In genomic region chr20:22584922-22585785, GRCh38 we compare ENCODE assay signal across 1 cellular context.
TF ChIP-seq lines count a peak whose summit lies in the region.

No MANE protein-coding gene starts in this region.

TF ChIP-seq in HepG2, 621 proteins besides CTCF, POLR2A, EP300 and RAD21 (continued from another document and continues in another):
- TF ChIP-seq, protein P1, sequence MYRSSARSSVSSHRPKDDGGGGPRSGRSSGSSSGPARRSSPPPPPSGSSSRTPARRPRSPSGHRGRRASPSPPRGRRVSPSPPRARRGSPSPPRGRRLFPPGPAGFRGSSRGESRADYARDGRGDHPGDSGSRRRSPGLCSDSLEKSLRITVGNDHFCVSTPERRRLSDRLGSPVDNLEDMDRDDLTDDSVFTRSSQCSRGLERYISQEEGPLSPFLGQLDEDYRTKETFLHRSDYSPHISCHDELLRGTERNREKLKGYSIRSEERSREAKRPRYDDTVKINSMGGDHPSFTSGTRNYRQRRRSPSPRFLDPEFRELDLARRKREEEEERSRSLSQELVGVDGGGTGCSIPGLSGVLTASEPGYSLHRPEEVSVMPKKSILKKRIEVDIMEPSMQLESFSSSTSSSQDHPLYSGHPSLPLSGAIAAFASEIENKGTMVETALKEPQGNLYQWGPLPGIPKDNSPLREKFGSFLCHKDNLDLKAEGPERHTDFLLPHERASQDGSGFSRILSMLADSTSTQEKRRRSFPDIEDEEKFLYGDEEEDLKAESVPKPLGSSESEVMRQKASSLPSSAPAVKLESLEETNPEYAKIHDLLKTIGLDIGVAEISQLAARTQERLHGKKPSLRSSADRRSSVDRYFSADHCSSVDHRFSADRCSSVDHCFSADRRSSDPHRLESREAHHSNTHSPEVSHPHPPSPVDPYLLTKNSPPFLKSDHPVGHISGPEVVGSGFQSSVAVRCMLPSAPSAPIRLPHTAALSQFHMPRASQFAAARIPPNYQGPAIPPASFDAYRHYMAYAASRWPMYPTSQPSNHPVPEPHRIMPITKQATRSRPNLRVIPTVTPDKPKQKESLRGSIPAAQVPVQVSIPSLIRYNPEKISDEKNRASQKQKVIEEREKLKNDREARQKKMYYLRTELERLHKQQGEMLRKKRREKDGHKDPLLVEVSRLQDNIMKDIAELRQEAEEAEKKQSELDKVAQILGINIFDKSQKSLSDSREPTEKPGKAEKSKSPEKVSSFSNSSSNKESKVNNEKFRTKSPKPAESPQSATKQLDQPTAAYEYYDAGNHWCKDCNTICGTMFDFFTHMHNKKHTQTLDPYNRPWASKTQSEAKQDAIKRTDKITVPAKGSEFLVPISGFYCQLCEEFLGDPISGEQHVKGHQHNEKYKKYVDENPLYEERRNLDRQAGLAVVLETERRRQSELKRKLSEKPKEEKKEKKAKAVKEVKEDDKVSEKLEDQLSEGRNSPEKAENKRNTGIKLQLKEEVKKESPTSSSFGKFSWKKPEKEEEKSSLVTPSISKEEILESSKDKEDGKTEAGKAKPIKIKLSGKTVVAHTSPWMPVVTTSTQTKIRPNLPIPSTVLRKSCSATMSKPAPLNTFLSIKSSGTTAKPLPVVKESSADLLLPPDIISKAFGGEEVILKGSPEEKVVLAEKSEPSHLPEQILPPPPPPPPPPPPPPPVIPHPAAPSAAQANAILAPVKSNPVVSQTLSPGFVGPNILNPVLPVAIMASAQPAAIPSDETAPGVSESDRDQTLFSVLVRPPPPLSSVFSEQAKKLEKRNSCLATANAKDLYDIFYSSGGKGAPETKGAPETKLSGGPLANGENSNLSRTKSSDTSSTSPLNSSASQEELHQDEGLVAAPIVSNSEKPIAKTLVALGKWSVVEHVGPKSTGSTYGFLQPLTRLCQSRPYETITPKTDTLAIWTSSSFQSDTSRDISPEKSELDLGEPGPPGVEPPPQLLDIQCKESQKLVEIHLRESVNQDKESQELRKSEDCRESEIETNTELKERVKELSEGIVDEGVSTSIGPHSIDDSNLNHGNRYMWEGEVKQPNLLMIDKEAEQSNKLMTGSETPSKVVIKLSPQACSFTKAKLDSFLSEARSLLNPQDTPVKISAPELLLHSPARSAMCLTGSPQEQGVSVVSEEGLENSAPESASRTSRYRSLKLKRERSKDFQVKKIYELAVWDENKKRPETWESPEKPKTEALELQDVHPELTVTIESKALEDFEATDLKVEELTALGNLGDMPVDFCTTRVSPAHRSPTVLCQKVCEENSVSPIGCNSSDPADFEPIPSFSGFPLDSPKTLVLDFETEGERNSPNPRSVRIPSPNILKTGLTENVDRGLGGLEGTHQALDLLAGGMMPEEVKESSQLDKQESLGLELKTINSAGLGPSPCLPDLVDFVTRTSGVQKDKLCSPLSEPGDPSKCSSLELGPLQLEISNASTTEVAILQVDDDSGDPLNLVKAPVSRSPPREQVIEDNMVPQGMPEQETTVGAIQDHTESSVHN (CRISPR knock-in tag; IDR thresholded peaks at IDR 0.05) = no peak; the same call in 1 of the 2 replicates
- TF ChIP-seq ZBTB4 (CRISPR knock-in tag; IDR thresholded peaks at IDR 0.05; ENCODE audit: borderline replicate concordance) (peak; percentile 39; the same call in 1 of the 2 replicates), FOXA3 (CRISPR knock-in tag; IDR thresholded peaks at IDR 0.05) (peak; percentile 99), XRCC5 (optimal IDR thresholded peaks at IDR 0.05; ENCODE audit: low read length) (peak; percentile 78), LBX2 (CRISPR knock-in tag; IDR thresholded peaks at IDR 0.05; ENCODE audit: borderline replicate concordance) (no peak), KDM5A (IDR thresholded peaks at IDR 0.05; ENCODE audit: borderline replicate concordance, low read length) (no peak; the same call in 1 of the 2 replicates), ARID5B (CRISPR knock-in tag; IDR thresholded peaks at IDR 0.05) (peak; percentile 97), NFYC (CRISPR knock-in tag; IDR thresholded peaks at IDR 0.05) (no peak; the same call in 1 of the 2 replicates), IKZF4 (CRISPR knock-in tag; IDR thresholded peaks at IDR 0.05; ENCODE audit: borderline replicate concordance, low read depth, not compliant biosample characterization) (no peak), ZNF564 (CRISPR knock-in tag; IDR thresholded peaks at IDR 0.05) (peak; percentile 64), HOXA5 (CRISPR knock-in tag; IDR thresholded peaks at IDR 0.05) (peak; percentile 78), EZH2 (conservative IDR thresholded peaks at IDR 0.05; ENCODE audit: low read depth, low read length) (no peak), RAD51 (IDR thresholded peaks at IDR 0.05; ENCODE audit: borderline replicate concordance) (no peak), CENPX (CRISPR knock-in tag; IDR thresholded peaks at IDR 0.05) (no peak), ZNF607 (CRISPR knock-in tag; IDR thresholded peaks at IDR 0.05; ENCODE audit: borderline replicate concordance) (peak; percentile 72; the same call in 1 of the 2 replicates), ZNF337 (CRISPR knock-in tag; IDR thresholded peaks at IDR 0.05; ENCODE audit: borderline replicate concordance, low read depth) (no peak), PRPF4 (IDR thresholded peaks at IDR 0.05; ENCODE audit: low read depth, low read length, poor library complexity, severe bottlenecking) (no peak), RBFOX2 (IDR thresholded peaks at IDR 0.05; ENCODE audit: low read depth, low read length) (peak; percentile 98), XBP1 (CRISPR knock-in tag; IDR thresholded peaks at IDR 0.05) (no peak; the same call in 1 of the 2 replicates), GLMP (CRISPR knock-in tag; IDR thresholded peaks at IDR 0.05; ENCODE audit: borderline replicate concordance) (no peak), ZNF264 (CRISPR knock-in tag; IDR thresholded peaks at IDR 0.05) (peak; percentile 64), ZNF614 (CRISPR knock-in tag; IDR thresholded peaks at IDR 0.05; ENCODE audit: borderline replicate concordance) (peak; percentile 65; the same call in 1 of the 2 replicates)
- TF ChIP-seq, protein P2, sequence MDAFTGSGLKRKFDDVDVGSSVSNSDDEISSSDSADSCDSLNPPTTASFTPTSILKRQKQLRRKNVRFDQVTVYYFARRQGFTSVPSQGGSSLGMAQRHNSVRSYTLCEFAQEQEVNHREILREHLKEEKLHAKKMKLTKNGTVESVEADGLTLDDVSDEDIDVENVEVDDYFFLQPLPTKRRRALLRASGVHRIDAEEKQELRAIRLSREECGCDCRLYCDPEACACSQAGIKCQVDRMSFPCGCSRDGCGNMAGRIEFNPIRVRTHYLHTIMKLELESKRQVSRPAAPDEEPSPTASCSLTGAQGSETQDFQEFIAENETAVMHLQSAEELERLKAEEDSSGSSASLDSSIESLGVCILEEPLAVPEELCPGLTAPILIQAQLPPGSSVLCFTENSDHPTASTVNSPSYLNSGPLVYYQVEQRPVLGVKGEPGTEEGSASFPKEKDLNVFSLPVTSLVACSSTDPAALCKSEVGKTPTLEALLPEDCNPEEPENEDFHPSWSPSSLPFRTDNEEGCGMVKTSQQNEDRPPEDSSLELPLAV (CRISPR knock-in tag; conservative IDR thresholded peaks at IDR 0.05; ENCODE audit: low read depth) = no peak; the same call in 1 of the 2 replicates
- TF ChIP-seq, protein P3, sequence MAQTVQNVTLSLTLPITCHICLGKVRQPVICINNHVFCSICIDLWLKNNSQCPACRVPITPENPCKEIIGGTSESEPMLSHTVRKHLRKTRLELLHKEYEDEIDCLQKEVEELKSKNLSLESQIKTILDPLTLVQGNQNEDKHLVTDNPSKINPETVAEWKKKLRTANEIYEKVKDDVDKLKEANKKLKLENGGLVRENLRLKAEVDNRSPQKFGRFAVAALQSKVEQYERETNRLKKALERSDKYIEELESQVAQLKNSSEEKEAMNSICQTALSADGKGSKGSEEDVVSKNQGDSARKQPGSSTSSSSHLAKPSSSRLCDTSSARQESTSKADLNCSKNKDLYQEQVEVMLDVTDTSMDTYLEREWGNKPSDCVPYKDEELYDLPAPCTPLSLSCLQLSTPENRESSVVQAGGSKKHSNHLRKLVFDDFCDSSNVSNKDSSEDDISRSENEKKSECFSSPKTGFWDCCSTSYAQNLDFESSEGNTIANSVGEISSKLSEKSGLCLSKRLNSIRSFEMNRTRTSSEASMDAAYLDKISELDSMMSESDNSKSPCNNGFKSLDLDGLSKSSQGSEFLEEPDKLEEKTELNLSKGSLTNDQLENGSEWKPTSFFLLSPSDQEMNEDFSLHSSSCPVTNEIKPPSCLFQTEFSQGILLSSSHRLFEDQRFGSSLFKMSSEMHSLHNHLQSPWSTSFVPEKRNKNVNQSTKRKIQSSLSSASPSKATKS (CRISPR knock-in tag; IDR thresholded peaks at IDR 0.05) = no peak; the same call in 1 of the 2 replicates
- TF ChIP-seq, protein P4, sequence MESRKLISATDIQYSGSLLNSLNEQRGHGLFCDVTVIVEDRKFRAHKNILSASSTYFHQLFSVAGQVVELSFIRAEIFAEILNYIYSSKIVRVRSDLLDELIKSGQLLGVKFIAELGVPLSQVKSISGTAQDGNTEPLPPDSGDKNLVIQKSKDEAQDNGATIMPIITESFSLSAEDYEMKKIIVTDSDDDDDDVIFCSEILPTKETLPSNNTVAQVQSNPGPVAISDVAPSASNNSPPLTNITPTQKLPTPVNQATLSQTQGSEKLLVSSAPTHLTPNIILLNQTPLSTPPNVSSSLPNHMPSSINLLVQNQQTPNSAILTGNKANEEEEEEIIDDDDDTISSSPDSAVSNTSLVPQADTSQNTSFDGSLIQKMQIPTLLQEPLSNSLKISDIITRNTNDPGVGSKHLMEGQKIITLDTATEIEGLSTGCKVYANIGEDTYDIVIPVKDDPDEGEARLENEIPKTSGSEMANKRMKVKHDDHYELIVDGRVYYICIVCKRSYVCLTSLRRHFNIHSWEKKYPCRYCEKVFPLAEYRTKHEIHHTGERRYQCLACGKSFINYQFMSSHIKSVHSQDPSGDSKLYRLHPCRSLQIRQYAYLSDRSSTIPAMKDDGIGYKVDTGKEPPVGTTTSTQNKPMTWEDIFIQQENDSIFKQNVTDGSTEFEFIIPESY (CRISPR knock-in tag; IDR thresholded peaks at IDR 0.05) = peak; percentile 54; the same call in 1 of the 2 replicates
- TF ChIP-seq, protein P5, sequence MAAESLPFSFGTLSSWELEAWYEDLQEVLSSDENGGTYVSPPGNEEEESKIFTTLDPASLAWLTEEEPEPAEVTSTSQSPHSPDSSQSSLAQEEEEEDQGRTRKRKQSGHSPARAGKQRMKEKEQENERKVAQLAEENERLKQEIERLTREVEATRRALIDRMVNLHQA (CRISPR knock-in tag; IDR thresholded peaks at IDR 0.05) = no peak
- TF ChIP-seq, protein P6, sequence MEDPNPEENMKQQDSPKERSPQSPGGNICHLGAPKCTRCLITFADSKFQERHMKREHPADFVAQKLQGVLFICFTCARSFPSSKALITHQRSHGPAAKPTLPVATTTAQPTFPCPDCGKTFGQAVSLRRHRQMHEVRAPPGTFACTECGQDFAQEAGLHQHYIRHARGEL (CRISPR knock-in tag; IDR thresholded peaks at IDR 0.05) = no peak
